Comparison of ENCODE assay signal across 8 cellular contexts in the genomic region with DNA sequence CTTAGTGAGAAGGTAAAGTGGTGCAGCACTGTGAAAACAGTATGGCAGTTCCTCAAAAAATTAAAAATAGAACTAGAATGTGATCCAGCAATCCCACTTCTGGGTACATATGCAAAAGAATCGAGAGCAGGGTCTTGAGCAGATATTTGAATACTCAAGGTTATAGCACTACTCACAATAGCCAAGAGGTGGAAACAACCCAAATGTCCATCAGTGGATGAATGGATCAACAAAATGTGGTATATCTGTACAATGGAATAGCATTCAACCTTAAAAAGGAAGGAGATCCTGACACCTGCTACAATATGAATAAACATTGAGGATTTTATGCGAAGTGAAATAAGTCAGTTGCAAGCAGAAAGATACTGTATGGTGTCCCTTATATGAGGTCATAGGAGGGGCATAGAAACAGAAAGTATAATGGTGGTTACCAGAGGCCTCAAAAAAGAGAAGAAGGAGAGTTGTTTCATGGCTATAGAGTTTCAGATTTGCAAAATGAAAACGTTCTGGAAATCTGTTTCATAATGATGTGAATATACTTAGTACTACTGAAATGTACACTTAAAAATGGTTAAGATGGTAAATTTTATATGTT.
A peak's percentile ranks its signal among the peaks of the same experiment; 100 is the strongest.
DNase-seq lines count a peak whose midpoint lies in the region; ATAC-seq and FAIRE-seq lines count a peak whose summit lies in the region.

No MANE protein-coding gene starts in this region.

- H3K27ac Mint-ChIP-seq in naive B cell = peak overlapping the region in 1 of 6 donors; percentile 4
- H3K27ac Mint-ChIP-seq in activated T-helper 1 cell treated with anti-CD3 and anti-CD28 coated beads, Interleukin-12 subunit alpha, Interleukin-12 subunit beta, Interleukin-2, Interleukin-4 antibody, amounts not matched to agents 30 ng/mL and 10 ng/mL and 1 ng/mL, durations not matched to agents 14 hours and 24 hours and 36 hours = no peak overlapping the region

- H3K36me3 Mint-ChIP-seq in naive B cell = peaks cover 0 to 8% of the 10 kb centered on the region in 2 donors
- H3K36me3 Mint-ChIP-seq in activated T-helper 1 cell treated with anti-CD3 and anti-CD28 coated beads, Interleukin-12 subunit alpha, Interleukin-12 subunit beta, Interleukin-2, Interleukin-4 antibody, amounts not matched to agents 30 ng/mL and 10 ng/mL and 1 ng/mL, durations not matched to agents 14 hours and 24 hours and 36 hours (ENCODE audit: low read depth) = no peaks in the 10 kb centered on the region

- H3K4me3 Mint-ChIP-seq in naive B cell = no peak overlapping the region
- no peak overlapping the region for H3K4me3 Mint-ChIP-seq in activated T-helper 1 cell treated with anti-CD3 and anti-CD28 coated beads, Interleukin-12 subunit alpha, Interleukin-12 subunit beta, Interleukin-2, Interleukin-4 antibody, amounts not matched to agents 30 ng/mL and 10 ng/mL and 1 ng/mL, durations not matched to agents 14 hours and 24 hours and 36 hours

- peaks cover 15 to 22% (median 18%) of the 10 kb centered on the region in 3 donors for H3K4me1 Mint-ChIP-seq in naive B cell
- H3K4me1 Mint-ChIP-seq in activated T-helper 1 cell treated with anti-CD3 and anti-CD28 coated beads, Interleukin-12 subunit alpha, Interleukin-12 subunit beta, Interleukin-2, Interleukin-4 antibody, amounts not matched to agents 30 ng/mL and 10 ng/mL and 1 ng/mL, durations not matched to agents 14 hours and 24 hours and 36 hours (ENCODE audit: low read depth) = peaks cover 9% of the 10 kb centered on the region

- peaks cover 0 to 5% (median 0%) of the 10 kb centered on the region in 7 donors for H3K9me3 Mint-ChIP-seq in naive B cell
- H3K9me3 Mint-ChIP-seq in activated T-helper 1 cell treated with anti-CD3 and anti-CD28 coated beads, Interleukin-12 subunit alpha, Interleukin-12 subunit beta, Interleukin-2, Interleukin-4 antibody, amounts not matched to agents 30 ng/mL and 10 ng/mL and 1 ng/mL, durations not matched to agents 14 hours and 24 hours and 36 hours = no peaks in the 10 kb centered on the region

- intact Hi-C loops in activated T-helper 1 cell treated with anti-CD3 and anti-CD28 coated beads, Interleukin-12 subunit alpha, Interleukin-12 subunit beta, Interleukin-2, Interleukin-4 antibody, amounts not matched to agents 30 ng/mL and 10 ng/mL and 1 ng/mL, durations not matched to agents 14 hours and 24 hours and 36 hours (cut with micrococcal nuclease) = no loop called here

- ATAC-seq in GM19023 (IDR thresholded peaks at IDR 0.05; ENCODE audit: unreplicated experiment) (peak; percentile 97), GM21825 (IDR thresholded peaks at IDR 0.05; ENCODE audit: unreplicated experiment) (peak; percentile 94), HG03565 (IDR thresholded peaks at IDR 0.05; ENCODE audit: unreplicated experiment) (peak; percentile 99), naive B cell (ENCODE audit: low read depth in 2 of 2) (peak; percentile 100)

- no peak for FAIRE-seq in HTR-8/SVneo (lab: Jason Lieb, UNC)

- DNase-seq in naive B cell = peak; percentile 43
- no peak for DNase-seq in NCI-H446 treated with DMSO at 0.1 percent for 48 hours (lab: John Stamatoyannopoulos, UW)
- no peak for DNase-seq in HTR-8/SVneo (ENCODE audit: insufficient read length, low spot score)
- no peak for DNase-seq in NCI-H1930 (lab: John Stamatoyannopoulos, UW)
- no peak for DNase-seq in activated T-helper 1 cell treated with anti-CD3 and anti-CD28 coated beads, Interleukin-12 subunit alpha, Interleukin-12 subunit beta, Interleukin-2, Interleukin-4 antibody, amounts not matched to agents 30 ng/mL and 10 ng/mL and 1 ng/mL, durations not matched to agents 14 hours and 24 hours and 36 hours (ENCODE audit: low spot score)

- H3K27me3 Mint-ChIP-seq in naive B cell = peaks cover 27 to 37% (median 36%) of the 10 kb centered on the region in 3 donors
- peaks cover 6% of the 10 kb centered on the region for H3K27me3 Mint-ChIP-seq in activated T-helper 1 cell treated with anti-CD3 and anti-CD28 coated beads, Interleukin-12 subunit alpha, Interleukin-12 subunit beta, Interleukin-2, Interleukin-4 antibody, amounts not matched to agents 30 ng/mL and 10 ng/mL and 1 ng/mL, durations not matched to agents 14 hours and 24 hours and 36 hours (ENCODE audit: insufficient read depth)
